1 cellular context compared by ENCODE assay signal in genomic region chr19:45356760-45357444, GRCh38.
TF ChIP-seq lines count a peak whose summit lies in the region.

No MANE protein-coding gene starts in this region.

TF ChIP-seq in HepG2, 621 proteins besides CTCF, POLR2A, EP300 and RAD21:
- TF ChIP-seq RFX1 (IDR thresholded peaks at IDR 0.05) (peak; percentile 33; the same call in 1 of the 2 replicates), ZNF441 (CRISPR knock-in tag; IDR thresholded peaks at IDR 0.05; ENCODE audit: borderline replicate concordance) (no peak), MAFF (IDR thresholded peaks at IDR 0.05; ENCODE audit: low read depth, low read length) (peak; percentile 54), MAFK (conservative IDR thresholded peaks at IDR 0.05 in 1 of 2, IDR thresholded peaks at IDR 0.05 in 1 of 2; ENCODE audit: low read length in 2 of 2) (peak; percentile 61 to 79), ZNF629 (CRISPR knock-in tag; conservative IDR thresholded peaks at IDR 0.05) (peak; percentile 92), CHD4 (IDR thresholded peaks at IDR 0.05; ENCODE audit: borderline replicate concordance, low read length) (peak; percentile 73; the same call in 1 of the 2 replicates), ZNF605 (CRISPR knock-in tag; IDR thresholded peaks at IDR 0.05) (no peak), GTF3A (CRISPR knock-in tag; conservative IDR thresholded peaks at IDR 0.05) (no peak), ZMYM3 (CRISPR knock-in tag; IDR thresholded peaks at IDR 0.05) (peak; percentile 43; the same call in 1 of the 2 replicates)
